Comparison of ENCODE assay signal across 1 cellular context in genomic region chr19:38658462-38659306, GRCh38.
TF ChIP-seq lines count a peak whose summit lies in the region.

No MANE protein-coding gene starts in this region.

TF ChIP-seq in SK-N-SH, 30 proteins besides CTCF, POLR2A, EP300 and RAD21 (continued from another document):
- TF ChIP-seq, protein P1, sequence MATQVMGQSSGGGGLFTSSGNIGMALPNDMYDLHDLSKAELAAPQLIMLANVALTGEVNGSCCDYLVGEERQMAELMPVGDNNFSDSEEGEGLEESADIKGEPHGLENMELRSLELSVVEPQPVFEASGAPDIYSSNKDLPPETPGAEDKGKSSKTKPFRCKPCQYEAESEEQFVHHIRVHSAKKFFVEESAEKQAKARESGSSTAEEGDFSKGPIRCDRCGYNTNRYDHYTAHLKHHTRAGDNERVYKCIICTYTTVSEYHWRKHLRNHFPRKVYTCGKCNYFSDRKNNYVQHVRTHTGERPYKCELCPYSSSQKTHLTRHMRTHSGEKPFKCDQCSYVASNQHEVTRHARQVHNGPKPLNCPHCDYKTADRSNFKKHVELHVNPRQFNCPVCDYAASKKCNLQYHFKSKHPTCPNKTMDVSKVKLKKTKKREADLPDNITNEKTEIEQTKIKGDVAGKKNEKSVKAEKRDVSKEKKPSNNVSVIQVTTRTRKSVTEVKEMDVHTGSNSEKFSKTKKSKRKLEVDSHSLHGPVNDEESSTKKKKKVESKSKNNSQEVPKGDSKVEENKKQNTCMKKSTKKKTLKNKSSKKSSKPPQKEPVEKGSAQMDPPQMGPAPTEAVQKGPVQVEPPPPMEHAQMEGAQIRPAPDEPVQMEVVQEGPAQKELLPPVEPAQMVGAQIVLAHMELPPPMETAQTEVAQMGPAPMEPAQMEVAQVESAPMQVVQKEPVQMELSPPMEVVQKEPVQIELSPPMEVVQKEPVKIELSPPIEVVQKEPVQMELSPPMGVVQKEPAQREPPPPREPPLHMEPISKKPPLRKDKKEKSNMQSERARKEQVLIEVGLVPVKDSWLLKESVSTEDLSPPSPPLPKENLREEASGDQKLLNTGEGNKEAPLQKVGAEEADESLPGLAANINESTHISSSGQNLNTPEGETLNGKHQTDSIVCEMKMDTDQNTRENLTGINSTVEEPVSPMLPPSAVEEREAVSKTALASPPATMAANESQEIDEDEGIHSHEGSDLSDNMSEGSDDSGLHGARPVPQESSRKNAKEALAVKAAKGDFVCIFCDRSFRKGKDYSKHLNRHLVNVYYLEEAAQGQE (IDR thresholded peaks at IDR 0.05; ENCODE audit: low read depth, low read length) = no peak
- TF ChIP-seq, protein P2, sequence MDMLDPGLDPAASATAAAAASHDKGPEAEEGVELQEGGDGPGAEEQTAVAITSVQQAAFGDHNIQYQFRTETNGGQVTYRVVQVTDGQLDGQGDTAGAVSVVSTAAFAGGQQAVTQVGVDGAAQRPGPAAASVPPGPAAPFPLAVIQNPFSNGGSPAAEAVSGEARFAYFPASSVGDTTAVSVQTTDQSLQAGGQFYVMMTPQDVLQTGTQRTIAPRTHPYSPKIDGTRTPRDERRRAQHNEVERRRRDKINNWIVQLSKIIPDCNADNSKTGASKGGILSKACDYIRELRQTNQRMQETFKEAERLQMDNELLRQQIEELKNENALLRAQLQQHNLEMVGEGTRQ (IDR thresholded peaks at IDR 0.05; ENCODE audit: borderline replicate concordance, low read depth, low read length) = no peak
- TF ChIP-seq EZH2phosphoT487 (IDR thresholded peaks at IDR 0.05; ENCODE audit: borderline replicate concordance, low read depth) (no peak), GABPA (IDR thresholded peaks at IDR 0.05; ENCODE audit: low read depth) (no peak), MEF2A (IDR thresholded peaks at IDR 0.05; ENCODE audit: borderline replicate concordance, low read depth) (no peak), FOXM1 (IDR thresholded peaks at IDR 0.05; ENCODE audit: low read depth) (no peak), NRF1 (IDR thresholded peaks at IDR 0.05; ENCODE audit: low read depth, low read length) (no peak)
